8 cellular contexts compared by ENCODE assay signal in the genomic region with DNA sequence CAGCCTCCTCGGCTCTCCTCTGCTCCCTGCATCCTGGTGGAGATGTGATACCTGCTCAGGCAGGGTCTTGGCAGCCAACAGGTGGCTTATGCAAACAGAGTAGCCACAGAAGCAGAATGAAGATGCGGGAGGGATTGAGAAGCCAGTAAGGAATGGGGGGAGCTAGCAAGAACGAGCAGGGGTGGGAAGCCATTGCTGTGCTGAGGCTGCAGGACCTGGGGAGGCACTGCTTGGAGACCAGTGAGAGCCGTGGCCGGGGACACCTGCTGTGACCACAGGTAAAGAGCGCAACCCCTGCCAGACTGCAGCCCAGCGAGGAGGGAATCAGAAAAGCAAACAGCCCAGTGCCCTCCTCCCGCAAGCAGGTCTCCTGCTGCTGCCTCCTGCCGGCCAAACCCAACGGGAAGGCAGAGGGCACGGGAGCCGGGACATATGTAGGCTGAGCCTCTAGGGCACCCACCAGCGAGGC. TPM values are rescaled to one million over a fixed set of nuclear protein-coding genes. Genes with fewer than 3 reads are reported as not detected.
DNase-seq lines count a peak whose midpoint lies in the region; ATAC-seq, FAIRE-seq and TF ChIP-seq lines count a peak whose summit lies in the region.

No MANE protein-coding gene starts in this region.

- 4 to 7% methylated on average over 12 to 13 of the region's 13 CpGs for WGBS in GM23248 (ENCODE audit: low coverage in 1 of 2, low lambda C conversion rate in 2 of 2, missing lambda C conversion rate in 2 of 2), 2 experiments

- peaks cover 20% of the 10 kb centered on the region for H3K4me1 Mint-ChIP-seq in WTC11

- H3K36me3 Mint-ChIP-seq in WTC11 = no peaks in the 10 kb centered on the region

- FAIRE-seq in frontal cortex (lab: Jason Lieb, UNC) = no peak

- H3K4me2 ChIP-seq in GM23248 (ENCODE audit: unreplicated experiment) = no peak overlapping the region

- H3K9me3 ChIP-seq in GM23248 (ENCODE audit: low read depth) = no peaks in the 10 kb centered on the region

- no peaks in the 10 kb centered on the region for H3K36me3 ChIP-seq in GM23248 (ENCODE audit: low read depth)

- peak overlapping the region; percentile 35 for H3K4me3 Mint-ChIP-seq in WTC11

- H3K4me3 ChIP-seq in GM23248 = no peak overlapping the region

- TF ChIP-seq CTCF in AG09319 (IDR thresholded peaks at IDR 0.05; ENCODE audit: low read depth, low read length) (peak; percentile 37), WTC11 (IDR thresholded peaks at IDR 0.05) (no peak)

- no peak overlapping the region for H3K27ac ChIP-seq in GM23248

- ATAC-seq in WTC11 = peak; percentile 62

- H3K27me3 Mint-ChIP-seq in WTC11 (ENCODE audit: low read depth) = no peaks in the 10 kb centered on the region

- H4K20me1 ChIP-seq in GM23248 (ENCODE audit: insufficient read depth) = no peaks in the 10 kb centered on the region

- H2AFZ ChIP-seq in GM23248 = no peak overlapping the region

- in situ Hi-C loops in GM23248 (cut with MboI) = loop anchor here (25.0 kb wide), 1 partner anchor 708 kb away; no protein-coding TSS in a partner anchor

- H3K9me3 Mint-ChIP-seq in WTC11 = no peaks in the 10 kb centered on the region

- no peak overlapping the region for H3K27ac Mint-ChIP-seq in WTC11

- no peaks in the 10 kb centered on the region for H3K79me2 ChIP-seq in GM23248 (ENCODE audit: insufficient read depth)

- H3K4me1 ChIP-seq in GM23248 (ENCODE audit: insufficient read depth) = no peaks in the 10 kb centered on the region

- DNase-seq in AG09319 (ENCODE audit: extremely low read depth, low read depth) = no peak
- peak; percentile 46 for DNase-seq in GM23248
- DNase-seq in WTC11 (ENCODE audit: low spot score) = peak; percentile 74
- peak; percentile 36 for DNase-seq in iris pigment epithelial cell (ENCODE audit: low read depth)
- DNase-seq in hypothalamus (lab: John Stamatoyannopoulos, UW) = no peak
- DNase-seq in NK-92 (lab: John Stamatoyannopoulos, UW; ENCODE audit: unreplicated experiment) = no peak
- DNase-seq in frontal cortex (ENCODE audit: low spot score in 2 of 2) = no peak
- no peak for DNase-seq in activated CD8-positive, alpha-beta memory T cell treated with anti-CD3 and anti-CD28 coated beads, Interleukin-2, amount 50 U/mL, for 4 hours

- no peaks in the 10 kb centered on the region for H3F3A ChIP-seq in GM23248 (ENCODE audit: insufficient read depth)

- CTCF ChIA-PET in WTC11 (lab: Charles Lee) = interaction anchor here (0.7 to 1.7 kb wide), 10 partner anchors 16 to 833 kb away, joined by 3 to 13 read pairs (median 3); no protein-coding TSS in a partner anchor

- no peak overlapping the region for H3K9ac ChIP-seq in GM23248

- H3K27me3 ChIP-seq in GM23248 (replicated peaks; ENCODE audit: insufficient read depth) = 0 out of 2 replicates have a peak, but pooled peaks cover 3% of the 10 kb centered on the region

- no peaks in the 10 kb centered on the region for H3K9me2 ChIP-seq in GM23248 (ENCODE audit: insufficient read depth)

- POLR2A ChIA-PET in WTC11 (lab: Charles Lee) = no interaction called here

TF ChIP-seq in WTC11, 78 proteins besides CTCF, POLR2A, EP300 and RAD21:
- TF ChIP-seq USF1 (CRISPR knock-in tag; IDR thresholded peaks at IDR 0.05) = no peak
- TF ChIP-seq FOXP1 (CRISPR knock-in tag; IDR thresholded peaks at IDR 0.05; ENCODE audit: borderline replicate concordance) = 0 out of 2 replicates have a peak, but pooled peaks have one; percentile 24
- TF ChIP-seq MXD4 (CRISPR knock-in tag; IDR thresholded peaks at IDR 0.05; ENCODE audit: borderline replicate concordance) = no peak
- TF ChIP-seq, protein P1, sequence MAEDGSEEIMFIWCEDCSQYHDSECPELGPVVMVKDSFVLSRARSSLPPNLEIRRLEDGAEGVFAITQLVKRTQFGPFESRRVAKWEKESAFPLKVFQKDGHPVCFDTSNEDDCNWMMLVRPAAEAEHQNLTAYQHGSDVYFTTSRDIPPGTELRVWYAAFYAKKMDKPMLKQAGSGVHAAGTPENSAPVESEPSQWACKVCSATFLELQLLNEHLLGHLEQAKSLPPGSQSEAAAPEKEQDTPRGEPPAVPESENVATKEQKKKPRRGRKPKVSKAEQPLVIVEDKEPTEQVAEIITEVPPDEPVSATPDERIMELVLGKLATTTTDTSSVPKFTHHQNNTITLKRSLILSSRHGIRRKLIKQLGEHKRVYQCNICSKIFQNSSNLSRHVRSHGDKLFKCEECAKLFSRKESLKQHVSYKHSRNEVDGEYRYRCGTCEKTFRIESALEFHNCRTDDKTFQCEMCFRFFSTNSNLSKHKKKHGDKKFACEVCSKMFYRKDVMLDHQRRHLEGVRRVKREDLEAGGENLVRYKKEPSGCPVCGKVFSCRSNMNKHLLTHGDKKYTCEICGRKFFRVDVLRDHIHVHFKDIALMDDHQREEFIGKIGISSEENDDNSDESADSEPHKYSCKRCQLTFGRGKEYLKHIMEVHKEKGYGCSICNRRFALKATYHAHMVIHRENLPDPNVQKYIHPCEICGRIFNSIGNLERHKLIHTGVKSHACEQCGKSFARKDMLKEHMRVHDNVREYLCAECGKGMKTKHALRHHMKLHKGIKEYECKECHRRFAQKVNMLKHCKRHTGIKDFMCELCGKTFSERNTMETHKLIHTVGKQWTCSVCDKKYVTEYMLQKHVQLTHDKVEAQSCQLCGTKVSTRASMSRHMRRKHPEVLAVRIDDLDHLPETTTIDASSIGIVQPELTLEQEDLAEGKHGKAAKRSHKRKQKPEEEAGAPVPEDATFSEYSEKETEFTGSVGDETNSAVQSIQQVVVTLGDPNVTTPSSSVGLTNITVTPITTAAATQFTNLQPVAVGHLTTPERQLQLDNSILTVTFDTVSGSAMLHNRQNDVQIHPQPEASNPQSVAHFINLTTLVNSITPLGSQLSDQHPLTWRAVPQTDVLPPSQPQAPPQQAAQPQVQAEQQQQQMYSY (CRISPR knock-in tag; IDR thresholded peaks at IDR 0.05) = peak; percentile 93
- TF ChIP-seq TP53 (CRISPR knock-in tag; IDR thresholded peaks at IDR 0.05) = 0 out of 2 replicates have a peak, but pooled peaks have one; percentile 29
- TF ChIP-seq GTF2I (CRISPR knock-in tag; conservative IDR thresholded peaks at IDR 0.05) = no peak
- TF ChIP-seq, protein P2, sequence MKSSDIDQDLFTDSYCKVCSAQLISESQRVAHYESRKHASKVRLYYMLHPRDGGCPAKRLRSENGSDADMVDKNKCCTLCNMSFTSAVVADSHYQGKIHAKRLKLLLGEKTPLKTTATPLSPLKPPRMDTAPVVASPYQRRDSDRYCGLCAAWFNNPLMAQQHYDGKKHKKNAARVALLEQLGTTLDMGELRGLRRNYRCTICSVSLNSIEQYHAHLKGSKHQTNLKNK (CRISPR knock-in tag; IDR thresholded peaks at IDR 0.05) = no peak
- 0 out of 2 replicates have a peak, but pooled peaks have one; percentile 19 for TF ChIP-seq USF2 (CRISPR knock-in tag; IDR thresholded peaks at IDR 0.05)
- peak; percentile 61 for TF ChIP-seq ZNF423 (CRISPR knock-in tag; IDR thresholded peaks at IDR 0.05)

RNA-seq across cellular contexts. Expression of gene AIPL1, which starts 14.7 kb away (rescaled TPM):
- total RNA-seq in GM23248 (2014; rRNA removed; shearing (Covaris generic)) = not detected in 2 replicates
- not detected in 2 replicates for polyA plus RNA-seq in GM23248 (2016; fragmentation: Nextera tagmentation; extraction: Ambion mirVana)
- 0.32 to 0.71 TPM (median 0.46 TPM) in 3 replicates for total RNA-seq in WTC11 (2021)
- not detected for total RNA-seq in frontal cortex

RNA-seq across cellular contexts. Expression of gene PIMREG, which starts 24.0 kb away (rescaled TPM):
- total RNA-seq in GM23248 (2014; rRNA removed; shearing (Covaris generic)) = 20.7 and 28.7 TPM in 2 replicates
- polyA plus RNA-seq in GM23248 (2016; fragmentation: Nextera tagmentation; extraction: Ambion mirVana) = 22.6 and 24.4 TPM in 2 replicates
- total RNA-seq in WTC11 (2021) (92.2 to 102 TPM (median 99.3 TPM) in 3 replicates), frontal cortex (4.1 TPM)

Comparison
In these comparisons a context has a peak if more than half of its experiments do, and no peak if none do; other contexts are left out.
1. DNase-seq: peak in GM23248 (single experiment), WTC11 (single experiment) and iris pigment epithelial cell (single experiment); none in AG09319 (single experiment), hypothalamus (0 of 51), NK-92 (single experiment), frontal cortex (0 of 2) and activated CD8-positive, alpha-beta memory T cell treated with anti-CD3 and anti-CD28 coated beads, Interleukin-2, amount 50 U/mL, for 4 hours (single experiment).